1 cellular context compared by ENCODE assay signal in the genomic region with DNA sequence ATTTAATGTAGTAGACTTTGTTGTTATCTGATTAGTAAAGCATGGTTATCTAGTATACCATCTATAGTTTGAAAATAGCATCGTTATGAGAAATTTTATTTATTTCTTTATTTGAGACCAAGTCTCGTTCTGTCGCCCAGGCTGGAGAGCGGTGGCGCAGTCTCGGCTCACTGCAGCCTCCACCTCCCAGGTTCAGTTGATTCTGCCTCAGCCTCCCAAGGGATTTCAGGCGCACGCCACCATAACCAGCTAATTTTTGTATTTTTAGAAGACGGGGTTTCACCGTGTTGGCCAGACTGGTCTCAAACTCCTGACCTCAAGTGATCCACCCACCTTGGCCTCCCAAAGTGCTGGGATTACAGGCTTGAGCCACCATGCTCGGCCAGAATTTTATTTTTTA. TPM values are rescaled to one million over a fixed set of nuclear protein-coding genes. Genes with fewer than 3 reads are reported as not detected.
"Had no signal": no experiment of that assay in that cellular context is flagged by ENCODE, and none has a peak within 500 bp of the region (broad histone marks: within the 10 kb centered on the region; RNA-seq: fewer than 3 reads in every experiment).

No MANE protein-coding gene starts in this region.

RNA-seq across cellular contexts. Expression of a gene that starts 23.1 kb away (rescaled TPM):
- total RNA-seq: glomerular endothelial cell had no signal

RNA-seq across cellular contexts. Expression of a gene that starts 34.1 kb away (rescaled TPM):
- total RNA-seq: glomerular endothelial cell had no signal
